6 cellular contexts compared by ENCODE assay signal in the genomic region with DNA sequence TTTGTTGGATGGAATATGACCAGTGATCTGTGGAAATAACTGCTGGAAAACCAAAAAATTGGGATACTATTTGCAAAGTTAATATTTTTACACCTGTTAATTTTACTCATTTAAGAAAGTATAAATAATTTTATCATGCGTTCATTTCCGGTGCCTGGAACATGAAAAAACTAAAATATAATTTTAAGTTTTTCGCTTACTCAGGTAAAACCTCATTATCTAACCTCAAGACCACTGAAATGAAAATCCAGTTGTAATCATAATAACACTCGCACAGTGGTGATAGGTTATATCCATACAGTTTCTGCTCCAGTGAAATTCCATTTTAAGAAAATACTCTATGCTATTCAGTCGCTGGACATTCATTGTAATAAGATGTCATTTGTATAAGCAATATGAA.
"Had no signal": no experiment of that assay in that cellular context is flagged by ENCODE, and none has a peak within 500 bp of the region (broad histone marks: within the 10 kb centered on the region; RNA-seq: fewer than 3 reads in every experiment).

No MANE protein-coding gene starts in this region.

- FAIRE-seq: HTR-8/SVneo had no signal

- H3K36me3 Mint-ChIP-seq: IgD-negative memory B cell had no signal

- H3K27me3 Mint-ChIP-seq: IgD-negative memory B cell had no signal

- H3K27ac ChIP-seq: HL-60, KMS-11 had no signal

- H3K4me1 Mint-ChIP-seq: IgD-negative memory B cell had no signal

- H3K9ac ChIP-seq: KMS-11 had no signal

- H3K4me3 Mint-ChIP-seq: IgD-negative memory B cell had no signal

- DNase-seq: KBM-7, KG1 had no signal

- H3K4me2 ChIP-seq: KMS-11 had no signal

- H3K27ac Mint-ChIP-seq: IgD-negative memory B cell had no signal
